Comparison of ENCODE assay signal across 8 cellular contexts in genomic region chr18:13244135-13244534, GRCh38. TPM values are rescaled to one million over a fixed set of nuclear protein-coding genes. Genes with fewer than 3 reads are reported as not detected.
"Had no signal": no experiment of that assay in that cellular context is flagged by ENCODE, and none has a peak within 500 bp of the region (broad histone marks: within the 10 kb centered on the region; RNA-seq: fewer than 3 reads in every experiment).

No MANE protein-coding gene starts in this region.

- FAIRE-seq: G401.6, GM12878, GM12891, GM18507, GM19239 had no signal

- H3K4me3 ChIP-seq: GM12878 had no signal

- ATAC-seq: GM12878 had no signal

- DNase-seq: GDM1, GF-D8 had no signal

RNA-seq across cellular contexts. Expression of gene LDLRAD4, which starts 25.6 kb away (rescaled TPM):
- total RNA-seq: G401 had no signal
